1 cellular context compared by ENCODE assay signal in genomic region chr1:26784886-26785285, GRCh38.
TF ChIP-seq lines count a peak whose summit lies in the region.

No MANE protein-coding gene starts in this region.

TF ChIP-seq in GM23338, 12 proteins besides CTCF, POLR2A, EP300 and RAD21 (continued from another document):
- TF ChIP-seq, protein P1, sequence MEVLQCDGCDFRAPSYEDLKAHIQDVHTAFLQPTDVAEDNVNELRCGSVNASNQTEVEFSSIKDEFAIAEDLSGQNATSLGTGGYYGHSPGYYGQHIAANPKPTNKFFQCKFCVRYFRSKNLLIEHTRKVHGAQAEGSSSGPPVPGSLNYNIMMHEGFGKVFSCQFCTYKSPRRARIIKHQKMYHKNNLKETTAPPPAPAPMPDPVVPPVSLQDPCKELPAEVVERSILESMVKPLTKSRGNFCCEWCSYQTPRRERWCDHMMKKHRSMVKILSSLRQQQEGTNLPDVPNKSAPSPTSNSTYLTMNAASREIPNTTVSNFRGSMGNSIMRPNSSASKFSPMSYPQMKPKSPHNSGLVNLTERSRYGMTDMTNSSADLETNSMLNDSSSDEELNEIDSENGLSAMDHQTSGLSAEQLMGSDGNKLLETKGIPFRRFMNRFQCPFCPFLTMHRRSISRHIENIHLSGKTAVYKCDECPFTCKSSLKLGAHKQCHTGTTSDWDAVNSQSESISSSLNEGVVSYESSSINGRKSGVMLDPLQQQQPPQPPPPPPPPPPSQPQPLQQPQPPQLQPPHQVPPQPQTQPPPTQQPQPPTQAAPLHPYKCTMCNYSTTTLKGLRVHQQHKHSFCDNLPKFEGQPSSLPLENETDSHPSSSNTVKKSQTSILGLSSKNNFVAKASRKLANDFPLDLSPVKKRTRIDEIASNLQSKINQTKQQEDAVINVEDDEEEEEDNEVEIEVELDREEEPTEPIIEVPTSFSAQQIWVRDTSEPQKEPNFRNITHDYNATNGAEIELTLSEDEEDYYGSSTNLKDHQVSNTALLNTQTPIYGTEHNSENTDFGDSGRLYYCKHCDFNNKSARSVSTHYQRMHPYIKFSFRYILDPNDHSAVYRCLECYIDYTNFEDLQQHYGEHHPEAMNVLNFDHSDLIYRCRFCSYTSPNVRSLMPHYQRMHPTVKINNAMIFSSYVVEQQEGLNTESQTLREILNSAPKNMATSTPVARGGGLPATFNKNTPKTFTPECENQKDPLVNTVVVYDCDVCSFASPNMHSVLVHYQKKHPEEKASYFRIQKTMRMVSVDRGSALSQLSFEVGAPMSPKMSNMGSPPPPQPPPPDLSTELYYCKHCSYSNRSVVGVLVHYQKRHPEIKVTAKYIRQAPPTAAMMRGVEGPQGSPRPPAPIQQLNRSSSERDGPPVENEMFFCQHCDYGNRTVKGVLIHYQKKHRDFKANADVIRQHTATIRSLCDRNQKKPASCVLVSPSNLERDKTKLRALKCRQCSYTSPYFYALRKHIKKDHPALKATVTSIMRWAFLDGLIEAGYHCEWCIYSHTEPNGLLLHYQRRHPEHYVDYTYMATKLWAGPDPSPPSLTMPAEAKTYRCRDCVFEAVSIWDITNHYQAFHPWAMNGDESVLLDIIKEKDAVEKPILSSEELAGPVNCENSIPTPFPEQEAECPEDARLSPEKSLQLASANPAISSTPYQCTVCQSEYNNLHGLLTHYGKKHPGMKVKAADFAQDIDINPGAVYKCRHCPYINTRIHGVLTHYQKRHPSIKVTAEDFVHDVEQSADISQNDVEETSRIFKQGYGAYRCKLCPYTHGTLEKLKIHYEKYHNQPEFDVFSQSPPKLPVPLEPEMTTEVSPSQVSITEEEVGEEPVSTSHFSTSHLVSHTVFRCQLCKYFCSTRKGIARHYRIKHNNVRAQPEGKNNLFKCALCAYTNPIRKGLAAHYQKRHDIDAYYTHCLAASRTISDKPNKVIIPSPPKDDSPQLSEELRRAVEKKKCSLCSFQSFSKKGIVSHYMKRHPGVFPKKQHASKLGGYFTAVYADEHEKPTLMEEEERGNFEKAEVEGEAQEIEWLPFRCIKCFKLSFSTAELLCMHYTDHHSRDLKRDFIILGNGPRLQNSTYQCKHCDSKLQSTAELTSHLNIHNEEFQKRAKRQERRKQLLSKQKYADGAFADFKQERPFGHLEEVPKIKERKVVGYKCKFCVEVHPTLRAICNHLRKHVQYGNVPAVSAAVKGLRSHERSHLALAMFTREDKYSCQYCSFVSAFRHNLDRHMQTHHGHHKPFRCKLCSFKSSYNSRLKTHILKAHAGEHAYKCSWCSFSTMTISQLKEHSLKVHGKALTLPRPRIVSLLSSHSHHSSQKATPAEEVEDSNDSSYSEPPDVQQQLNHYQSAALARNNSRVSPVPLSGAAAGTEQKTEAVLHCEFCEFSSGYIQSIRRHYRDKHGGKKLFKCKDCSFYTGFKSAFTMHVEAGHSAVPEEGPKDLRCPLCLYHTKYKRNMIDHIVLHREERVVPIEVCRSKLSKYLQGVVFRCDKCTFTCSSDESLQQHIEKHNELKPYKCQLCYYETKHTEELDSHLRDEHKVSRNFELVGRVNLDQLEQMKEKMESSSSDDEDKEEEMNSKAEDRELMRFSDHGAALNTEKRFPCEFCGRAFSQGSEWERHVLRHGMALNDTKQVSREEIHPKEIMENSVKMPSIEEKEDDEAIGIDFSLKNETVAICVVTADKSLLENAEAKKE (CRISPR knock-in tag; IDR thresholded peaks at IDR 0.05), result no peak
- TF ChIP-seq EZH2 (IDR thresholded peaks at IDR 0.05; ENCODE audit: low read depth, unreplicated experiment), result no peak
- TF ChIP-seq JUNB (IDR thresholded peaks at IDR 0.05; ENCODE audit: unreplicated experiment), result no peak
- TF ChIP-seq NANOG (IDR thresholded peaks at IDR 0.05; ENCODE audit: borderline replicate concordance), result no peak
- no peak for TF ChIP-seq STAT1 (IDR thresholded peaks at IDR 0.05; ENCODE audit: unreplicated experiment)
- TF ChIP-seq REST (IDR thresholded peaks at IDR 0.05; ENCODE audit: unreplicated experiment), result no peak
